8 cellular contexts compared by ENCODE assay signal in the genomic region with DNA sequence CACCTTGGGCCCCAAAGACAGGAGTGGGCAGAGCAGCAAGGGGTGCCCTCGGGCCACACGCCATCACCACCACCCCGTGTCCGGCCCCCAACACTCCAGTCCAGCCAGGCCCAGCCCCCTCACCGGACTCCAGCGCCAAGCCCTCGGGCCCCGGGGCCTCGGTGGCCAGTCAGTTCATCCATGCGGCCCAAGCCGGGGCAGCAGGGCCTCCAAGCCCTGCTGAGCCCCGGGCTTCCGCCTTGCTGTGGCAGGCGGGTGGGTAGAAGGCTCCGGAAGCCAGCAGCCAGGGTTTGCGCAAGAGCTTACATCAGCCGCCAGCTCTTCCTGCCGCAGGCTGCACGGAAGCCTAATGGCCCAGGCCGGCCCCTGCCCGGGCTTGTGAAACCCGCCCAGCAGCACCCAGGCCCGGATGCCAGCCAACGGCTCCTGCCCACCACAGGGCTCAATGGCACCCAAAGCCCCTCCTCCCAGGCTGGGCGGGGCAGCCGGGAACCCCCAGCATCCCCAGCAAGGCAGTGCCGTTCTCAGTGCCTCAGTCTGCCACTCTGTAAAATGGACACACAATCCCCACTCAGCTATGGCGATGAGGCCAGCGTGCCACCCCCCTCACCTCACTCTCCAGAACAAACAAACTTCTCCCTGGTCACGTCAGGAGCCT. TPM values are rescaled to one million over a fixed set of nuclear protein-coding genes. Genes with fewer than 3 reads are reported as not detected.
A peak's percentile ranks its signal among the peaks of the same experiment; 100 is the strongest.
DNase-seq lines count a peak whose midpoint lies in the region; ATAC-seq lines count a peak whose summit lies in the region.

No MANE protein-coding gene starts in this region.

- no peaks in the 10 kb centered on the region for H3K27me3 ChIP-seq in SJCRH30

- H3K4me1 Mint-ChIP-seq in activated T-helper 17 cell treated with anti-CD3 and anti-CD28 coated beads, Interleukin-2, amount 50 U/mL, for 72 hours = peaks cover 10% of the 10 kb centered on the region

- H3K4me1 ChIP-seq in SJCRH30 = no peaks in the 10 kb centered on the region

- peaks cover 22% of the 10 kb centered on the region for H3K36me3 Mint-ChIP-seq in activated T-helper 17 cell treated with anti-CD3 and anti-CD28 coated beads, Interleukin-2, amount 50 U/mL, for 72 hours (ENCODE audit: low read depth)

- H3K36me3 ChIP-seq in SJCRH30 = no peaks in the 10 kb centered on the region; the same call in 1 of the 2 replicates

- no peaks in the 10 kb centered on the region for H3K9me3 ChIP-seq in SJCRH30 (replicated peaks)

- DNase-seq in AG08395 (ENCODE audit: low spot score) (peak; percentile 98), RKO (ENCODE audit: low spot score) (peak; percentile 94), foreskin melanocyte (peak; percentile 69), sciatic nerve (ENCODE audit: low spot score) (peak; percentile 88), SJCRH30 (no peak)

- H3K4me3 ChIP-seq in SJCRH30 = no peak overlapping the region

- H3K27me3 Mint-ChIP-seq in activated T-helper 17 cell treated with anti-CD3 and anti-CD28 coated beads, Interleukin-2, amount 50 U/mL, for 72 hours = no peaks in the 10 kb centered on the region

- H3K27ac Mint-ChIP-seq in activated T-helper 17 cell treated with anti-CD3 and anti-CD28 coated beads, Interleukin-2, amount 50 U/mL, for 72 hours = peak overlapping the region; percentile 98

- no peak overlapping the region for H3K27ac ChIP-seq in SJCRH30

- peak overlapping the region; percentile 91 for H3K4me3 Mint-ChIP-seq in activated T-helper 17 cell treated with anti-CD3 and anti-CD28 coated beads, Interleukin-2, amount 50 U/mL, for 72 hours

- intact Hi-C loops in sciatic nerve (cut with DNase I) = no loop called here

- ATAC-seq in GM19025 (IDR thresholded peaks at IDR 0.05; ENCODE audit: low read depth, unreplicated experiment) (peak; percentile 85), HG03280 (IDR thresholded peaks at IDR 0.05; ENCODE audit: unreplicated experiment) (peak; percentile 79), sciatic nerve (peak; percentile 92)
- peak; percentile 93 for ATAC-seq in activated T-helper 17 cell treated with anti-CD3 and anti-CD28 coated beads, Interleukin-2, amount 50 U/mL, for 72 hours (replicated peaks)

- no peaks in the 10 kb centered on the region for H3K9me3 Mint-ChIP-seq in activated T-helper 17 cell treated with anti-CD3 and anti-CD28 coated beads, Interleukin-2, amount 50 U/mL, for 72 hours

RNA-seq across cellular contexts. Expression of gene TNRC18, which starts 26.5 kb away (rescaled TPM):
- 10 to 100 TPM; 46.3 to 49.2 TPM for total RNA-seq in activated T-helper 17 cell treated with anti-CD3 and anti-CD28 coated beads, Interleukin-2, amount 50 U/mL, for 72 hours
- total RNA-seq in sciatic nerve = 107 TPM
- 24.5 and 31.1 TPM in 2 replicates for total RNA-seq in SJCRH30 (2014; rRNA removed; shearing (Covaris generic))

Comparison
In these comparisons a context has a peak if more than half of its experiments do, and no peak if none do; other contexts are left out.
1. DNase-seq: peak in AG08395 (single experiment), RKO (single experiment), foreskin melanocyte (single experiment) and sciatic nerve (single experiment); none in SJCRH30 (0 of 2).
2. Peak in every context shown above with its lines, with median percentiles within 50 percentile points of each other: ATAC-seq.